In genomic region chr2:74576830-74577229, GRCh38 we compare ENCODE assay signal across 1 cellular context.
TF ChIP-seq lines count a peak whose summit lies in the region.

No MANE protein-coding gene starts in this region.

TF ChIP-seq in K562, 482 proteins besides CTCF, POLR2A, EP300 and RAD21:
- TF ChIP-seq NFE2 (IDR thresholded peaks at IDR 0.05; ENCODE audit: low read depth) (no peak), SPI1 (IDR thresholded peaks at IDR 0.05; ENCODE audit: borderline replicate concordance, low read depth, low read length) (peak; percentile 72; the same call in 1 of the 2 replicates), SLC30A9 (CRISPR knock-in tag; IDR thresholded peaks at IDR 0.05) (no peak), GATA2 (CRISPR knock-in tag; IDR thresholded peaks at IDR 0.05) (peak; percentile 61)
